8 cellular contexts compared by ENCODE assay signal in the genomic region with DNA sequence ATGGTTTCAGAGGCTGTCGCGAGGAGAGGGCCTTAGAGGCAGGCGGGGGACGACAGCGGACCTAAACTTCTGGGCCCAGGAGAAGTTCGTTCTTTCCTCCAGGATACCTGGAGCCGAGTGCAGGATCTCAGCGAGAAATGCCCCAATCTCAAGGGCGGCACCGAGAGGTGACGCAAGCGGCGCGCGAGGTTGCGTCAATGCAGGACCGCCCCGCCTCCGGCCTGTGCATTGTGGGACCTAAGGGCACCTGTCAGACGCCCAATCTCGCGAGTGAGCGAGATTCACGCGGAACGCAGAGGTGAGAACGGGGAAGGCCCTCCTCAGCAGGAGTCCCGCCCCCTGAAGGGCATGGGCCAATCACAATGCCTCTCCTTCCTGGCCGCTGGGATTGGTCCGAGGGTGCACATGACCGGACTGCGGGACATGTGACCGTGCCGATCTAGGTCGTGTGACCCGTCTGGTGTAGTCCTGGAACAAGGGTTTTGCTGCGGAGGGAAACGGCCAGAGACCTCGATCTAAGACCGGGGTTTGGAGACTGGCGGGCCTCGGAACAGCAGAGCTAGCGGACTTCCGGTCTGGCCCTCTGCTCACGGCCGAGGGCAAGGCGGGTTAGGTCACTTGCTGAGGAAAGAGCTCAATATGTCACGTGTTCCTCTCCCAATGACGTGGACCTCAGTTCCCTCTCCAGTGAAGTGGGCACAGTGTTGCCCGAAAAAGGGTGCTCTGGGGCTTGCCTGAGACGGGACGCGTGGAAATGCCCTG. TPM values are rescaled to one million over a fixed set of nuclear protein-coding genes. Genes with fewer than 3 reads are reported as not detected.
A peak's percentile ranks its signal among the peaks of the same experiment; 100 is the strongest.
DNase-seq lines count a peak whose midpoint lies in the region; ATAC-seq and TF ChIP-seq lines count a peak whose summit lies in the region.

No MANE protein-coding gene starts in this region.

- ATAC-seq in HG02642 (IDR thresholded peaks at IDR 0.05; ENCODE audit: poor library complexity, unreplicated experiment), result peak; percentile 96

- DNase-seq in NCI-H1105 (lab: John Stamatoyannopoulos, UW), result peak; percentile 100
- peak; percentile 79 for DNase-seq in SKM-1 (lab: John Stamatoyannopoulos, UW; ENCODE audit: unreplicated experiment)
- peak; percentile 100 for DNase-seq in activated naive CD8-positive, alpha-beta T cell treated with anti-CD3 and anti-CD28 coated beads for 36 hours
- peak; percentile 100 for DNase-seq in glomerular visceral epithelial cell (ENCODE audit: extremely low spot score)
- peak; percentile 99 for DNase-seq in occipital lobe (lab: John Stamatoyannopoulos, UW)

- no peaks in the 10 kb centered on the region for H3K9me3 Mint-ChIP-seq in activated naive CD8-positive, alpha-beta T cell treated with anti-CD3 and anti-CD28 coated beads for 36 hours

- H3K36me3 Mint-ChIP-seq in activated naive CD8-positive, alpha-beta T cell treated with anti-CD3 and anti-CD28 coated beads for 36 hours, result no peaks in the 10 kb centered on the region

- peaks cover 9% of the 10 kb centered on the region for H3K4me1 Mint-ChIP-seq in activated naive CD8-positive, alpha-beta T cell treated with anti-CD3 and anti-CD28 coated beads for 36 hours

- H3K27ac ChIP-seq in temporal lobe (ENCODE audit: low read depth, low read length), result peak overlapping the region; percentile 87

- peaks cover 37% of the 10 kb centered on the region for H3K27me3 Mint-ChIP-seq in activated naive CD8-positive, alpha-beta T cell treated with anti-CD3 and anti-CD28 coated beads for 36 hours

- H3K27ac Mint-ChIP-seq in activated naive CD8-positive, alpha-beta T cell treated with anti-CD3 and anti-CD28 coated beads for 36 hours, result peak overlapping the region; percentile 97

- TF ChIP-seq POLR2A in GM10847 (IDR thresholded peaks at IDR 0.05; ENCODE audit: extremely low read depth, insufficient read length), result peak; percentile 42

- H3K4me3 Mint-ChIP-seq in activated naive CD8-positive, alpha-beta T cell treated with anti-CD3 and anti-CD28 coated beads for 36 hours, result peak overlapping the region; percentile 92

RNA-seq across cellular contexts. Expression of a gene that starts 16.3 kb away (rescaled TPM):
- 100 to 1,000 TPM; 216 to 227 TPM for total RNA-seq in activated naive CD8-positive, alpha-beta T cell treated with anti-CD3 and anti-CD28 coated beads for 36 hours
- total RNA-seq in occipital lobe (677 TPM), temporal lobe (949 TPM)

Comparison
In these comparisons a context has a peak if more than half of its experiments do, and no peak if none do; other contexts are left out.
1. Peak in every context shown above with its lines: DNase-seq, ATAC-seq and H3K27ac ChIP-seq.